Comparison of ENCODE assay signal across 1 cellular context in the genomic region with DNA sequence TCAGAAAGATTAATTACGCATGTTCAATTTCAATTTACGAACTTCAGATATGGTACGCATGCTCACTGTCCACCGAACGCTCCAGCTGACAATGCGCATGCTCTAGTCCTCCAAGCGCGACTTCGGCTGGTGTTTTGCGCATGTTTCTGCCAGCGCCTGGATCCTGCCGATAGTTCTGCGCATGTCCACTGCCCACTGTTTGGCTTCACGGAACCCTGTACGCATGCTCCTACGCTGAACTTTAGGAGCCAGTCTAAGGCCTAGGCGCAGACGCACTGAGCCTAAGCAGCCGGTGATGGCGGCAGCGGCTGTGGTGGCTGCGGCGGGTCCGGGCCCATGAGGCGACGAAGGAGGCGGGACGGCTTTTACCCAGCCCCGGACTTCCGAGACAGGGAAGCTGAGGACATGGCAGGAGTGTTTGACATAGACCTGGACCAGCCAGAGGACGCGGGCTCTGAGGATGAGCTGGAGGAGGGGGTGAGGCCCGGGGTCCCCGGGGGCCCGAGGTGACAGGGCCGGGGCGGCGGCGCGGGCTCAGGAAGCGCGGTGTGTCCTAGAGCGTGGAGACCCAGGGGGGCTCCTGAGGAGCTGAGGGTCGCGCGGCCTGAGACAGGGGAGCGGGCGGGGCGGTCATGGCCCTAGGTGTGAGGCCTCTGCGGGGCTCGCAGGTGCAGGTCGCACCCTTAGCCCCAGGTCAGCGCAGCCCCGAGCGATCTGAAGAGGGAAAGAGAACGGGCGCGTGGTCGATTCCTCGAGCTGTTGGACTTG.
TF ChIP-seq lines count a peak whose summit lies in the region.

Gene RPS6KB1 (plus strand): TSS at position 273 of the 768 bp plus-strand sequence. CDS start 64 bp downstream, at position 337.
Gene TUBD1 (minus strand): TSS at position 95 of the 768 bp plus-strand sequence. CDS start 1,941 bp downstream, outside the sequence.

TF ChIP-seq in K562, 482 proteins besides CTCF, POLR2A, EP300 and RAD21 (continued from another document and continues in another):
- TF ChIP-seq, protein P1, sequence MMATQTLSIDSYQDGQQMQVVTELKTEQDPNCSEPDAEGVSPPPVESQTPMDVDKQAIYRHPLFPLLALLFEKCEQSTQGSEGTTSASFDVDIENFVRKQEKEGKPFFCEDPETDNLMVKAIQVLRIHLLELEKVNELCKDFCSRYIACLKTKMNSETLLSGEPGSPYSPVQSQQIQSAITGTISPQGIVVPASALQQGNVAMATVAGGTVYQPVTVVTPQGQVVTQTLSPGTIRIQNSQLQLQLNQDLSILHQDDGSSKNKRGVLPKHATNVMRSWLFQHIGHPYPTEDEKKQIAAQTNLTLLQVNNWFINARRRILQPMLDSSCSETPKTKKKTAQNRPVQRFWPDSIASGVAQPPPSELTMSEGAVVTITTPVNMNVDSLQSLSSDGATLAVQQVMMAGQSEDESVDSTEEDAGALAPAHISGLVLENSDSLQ (IDR thresholded peaks at IDR 0.05) = 0 out of 2 replicates have a peak, but pooled peaks have one; percentile 9
- TF ChIP-seq STAG1 (CRISPR knock-in tag; IDR thresholded peaks at IDR 0.05; ENCODE audit: borderline replicate concordance) = no peak
- TF ChIP-seq CHD7 (IDR thresholded peaks at IDR 0.05; ENCODE audit: low read depth, low read length) = no peak
- TF ChIP-seq ZBTB43 (CRISPR knock-in tag; IDR thresholded peaks at IDR 0.05) = no peak
- TF ChIP-seq PYGO2 (tag; IDR thresholded peaks at IDR 0.05) = no peak
- peak; percentile 53; the same call in 1 of the 2 replicates for TF ChIP-seq GABPB1 (CRISPR knock-in tag; IDR thresholded peaks at IDR 0.05)
- TF ChIP-seq MCM2 (IDR thresholded peaks at IDR 0.05; ENCODE audit: low read depth) = no peak
- no peak; the same call in 1 of the 2 replicates for TF ChIP-seq JUNB (CRISPR knock-in tag; conservative IDR thresholded peaks at IDR 0.05)
- no peak for TF ChIP-seq ZSCAN29 (IDR thresholded peaks at IDR 0.05)
- TF ChIP-seq MNT (conservative IDR thresholded peaks at IDR 0.05) = peak; percentile 53 to 76
- peak; percentile 36 for TF ChIP-seq NFIC (IDR thresholded peaks at IDR 0.05)
- TF ChIP-seq CBX8 (IDR thresholded peaks at IDR 0.05; ENCODE audit: borderline replicate concordance, extremely low read depth, low read depth, low read length, poor library complexity, severe bottlenecking) = no peak
- TF ChIP-seq, protein P2, sequence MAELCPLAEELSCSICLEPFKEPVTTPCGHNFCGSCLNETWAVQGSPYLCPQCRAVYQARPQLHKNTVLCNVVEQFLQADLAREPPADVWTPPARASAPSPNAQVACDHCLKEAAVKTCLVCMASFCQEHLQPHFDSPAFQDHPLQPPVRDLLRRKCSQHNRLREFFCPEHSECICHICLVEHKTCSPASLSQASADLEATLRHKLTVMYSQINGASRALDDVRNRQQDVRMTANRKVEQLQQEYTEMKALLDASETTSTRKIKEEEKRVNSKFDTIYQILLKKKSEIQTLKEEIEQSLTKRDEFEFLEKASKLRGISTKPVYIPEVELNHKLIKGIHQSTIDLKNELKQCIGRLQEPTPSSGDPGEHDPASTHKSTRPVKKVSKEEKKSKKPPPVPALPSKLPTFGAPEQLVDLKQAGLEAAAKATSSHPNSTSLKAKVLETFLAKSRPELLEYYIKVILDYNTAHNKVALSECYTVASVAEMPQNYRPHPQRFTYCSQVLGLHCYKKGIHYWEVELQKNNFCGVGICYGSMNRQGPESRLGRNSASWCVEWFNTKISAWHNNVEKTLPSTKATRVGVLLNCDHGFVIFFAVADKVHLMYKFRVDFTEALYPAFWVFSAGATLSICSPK (IDR thresholded peaks at IDR 0.05; ENCODE audit: borderline replicate concordance) = no peak
- TF ChIP-seq CREM (IDR thresholded peaks at IDR 0.05; ENCODE audit: low read depth) = peak; percentile 90
- TF ChIP-seq POLR2H (tag; IDR thresholded peaks at IDR 0.05; ENCODE audit: low read depth) = peak; percentile 80
- no peak for TF ChIP-seq COPS2 (conservative IDR thresholded peaks at IDR 0.05)
- no peak for TF ChIP-seq ILK (tag; IDR thresholded peaks at IDR 0.05; ENCODE audit: borderline replicate concordance, low read depth)
- TF ChIP-seq MEIS2 (IDR thresholded peaks at IDR 0.05; ENCODE audit: partially characterized antibody) = peak; percentile 99
- TF ChIP-seq, protein P3, sequence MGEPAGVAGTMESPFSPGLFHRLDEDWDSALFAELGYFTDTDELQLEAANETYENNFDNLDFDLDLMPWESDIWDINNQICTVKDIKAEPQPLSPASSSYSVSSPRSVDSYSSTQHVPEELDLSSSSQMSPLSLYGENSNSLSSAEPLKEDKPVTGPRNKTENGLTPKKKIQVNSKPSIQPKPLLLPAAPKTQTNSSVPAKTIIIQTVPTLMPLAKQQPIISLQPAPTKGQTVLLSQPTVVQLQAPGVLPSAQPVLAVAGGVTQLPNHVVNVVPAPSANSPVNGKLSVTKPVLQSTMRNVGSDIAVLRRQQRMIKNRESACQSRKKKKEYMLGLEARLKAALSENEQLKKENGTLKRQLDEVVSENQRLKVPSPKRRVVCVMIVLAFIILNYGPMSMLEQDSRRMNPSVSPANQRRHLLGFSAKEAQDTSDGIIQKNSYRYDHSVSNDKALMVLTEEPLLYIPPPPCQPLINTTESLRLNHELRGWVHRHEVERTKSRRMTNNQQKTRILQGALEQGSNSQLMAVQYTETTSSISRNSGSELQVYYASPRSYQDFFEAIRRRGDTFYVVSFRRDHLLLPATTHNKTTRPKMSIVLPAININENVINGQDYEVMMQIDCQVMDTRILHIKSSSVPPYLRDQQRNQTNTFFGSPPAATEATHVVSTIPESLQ (CRISPR knock-in tag; IDR thresholded peaks at IDR 0.05) = 0 out of 2 replicates have a peak, but pooled peaks have one; percentile 78
- no peak for TF ChIP-seq ZNF133 (CRISPR knock-in tag; IDR thresholded peaks at IDR 0.05)
- no peak for TF ChIP-seq PHB (CRISPR knock-in tag; IDR thresholded peaks at IDR 0.05)
- TF ChIP-seq, protein P4, sequence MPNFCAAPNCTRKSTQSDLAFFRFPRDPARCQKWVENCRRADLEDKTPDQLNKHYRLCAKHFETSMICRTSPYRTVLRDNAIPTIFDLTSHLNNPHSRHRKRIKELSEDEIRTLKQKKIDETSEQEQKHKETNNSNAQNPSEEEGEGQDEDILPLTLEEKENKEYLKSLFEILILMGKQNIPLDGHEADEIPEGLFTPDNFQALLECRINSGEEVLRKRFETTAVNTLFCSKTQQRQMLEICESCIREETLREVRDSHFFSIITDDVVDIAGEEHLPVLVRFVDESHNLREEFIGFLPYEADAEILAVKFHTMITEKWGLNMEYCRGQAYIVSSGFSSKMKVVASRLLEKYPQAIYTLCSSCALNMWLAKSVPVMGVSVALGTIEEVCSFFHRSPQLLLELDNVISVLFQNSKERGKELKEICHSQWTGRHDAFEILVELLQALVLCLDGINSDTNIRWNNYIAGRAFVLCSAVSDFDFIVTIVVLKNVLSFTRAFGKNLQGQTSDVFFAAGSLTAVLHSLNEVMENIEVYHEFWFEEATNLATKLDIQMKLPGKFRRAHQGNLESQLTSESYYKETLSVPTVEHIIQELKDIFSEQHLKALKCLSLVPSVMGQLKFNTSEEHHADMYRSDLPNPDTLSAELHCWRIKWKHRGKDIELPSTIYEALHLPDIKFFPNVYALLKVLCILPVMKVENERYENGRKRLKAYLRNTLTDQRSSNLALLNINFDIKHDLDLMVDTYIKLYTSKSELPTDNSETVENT (CRISPR knock-in tag; IDR thresholded peaks at IDR 0.05) = peak; percentile 80
- TF ChIP-seq SOX6 (IDR thresholded peaks at IDR 0.05) = no peak
- no peak for TF ChIP-seq ZNF57 (CRISPR knock-in tag; IDR thresholded peaks at IDR 0.05)
- no peak for TF ChIP-seq ELF1 (tag; IDR thresholded peaks at IDR 0.05)
- no peak for TF ChIP-seq FOXM1 (IDR thresholded peaks at IDR 0.05; ENCODE audit: low read depth)
- 0 out of 2 replicates have a peak, but pooled peaks have one; percentile 51 for TF ChIP-seq FOXM1 (CRISPR knock-in tag; IDR thresholded peaks at IDR 0.05; ENCODE audit: low read depth)
- TF ChIP-seq ZNF695 (CRISPR knock-in tag; IDR thresholded peaks at IDR 0.05) = no peak
- peak; percentile 71 for TF ChIP-seq PCBP1 (IDR thresholded peaks at IDR 0.05; ENCODE audit: low read depth, low read length, poor library complexity, severe bottlenecking)
- TF ChIP-seq ZBTB8A (IDR thresholded peaks at IDR 0.05; ENCODE audit: partially characterized antibody) = no peak
